In the genomic region with DNA sequence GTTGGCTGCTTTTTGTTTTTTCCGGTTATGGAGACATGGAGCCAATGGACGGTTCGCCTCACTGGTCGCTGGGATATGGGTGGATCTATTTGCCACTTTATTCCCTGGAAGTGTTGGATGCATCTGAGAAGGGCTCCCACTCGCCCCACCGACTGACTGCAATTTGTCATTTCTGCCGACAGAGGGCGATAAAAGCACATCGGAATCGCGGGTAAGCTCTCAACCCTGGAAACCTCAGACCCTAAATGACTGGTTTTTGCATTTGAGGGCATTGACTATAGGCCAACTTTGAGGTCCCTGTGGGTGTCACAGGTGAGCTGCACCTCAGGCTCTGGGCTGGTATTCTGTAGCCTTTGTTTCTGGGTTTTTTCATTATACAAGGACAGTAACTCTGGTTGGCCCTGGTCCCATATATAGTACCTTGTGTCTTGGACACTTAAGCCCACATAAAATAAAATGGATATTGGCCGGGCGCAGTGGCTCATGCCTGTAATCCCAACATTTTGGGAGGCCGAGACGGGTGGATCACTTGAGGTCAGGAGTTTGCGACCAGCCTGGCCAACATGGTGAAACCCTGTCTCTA, we compare ENCODE assay signal across 8 cellular contexts. TPM values are rescaled to one million over a fixed set of nuclear protein-coding genes. Genes with fewer than 3 reads are reported as not detected.
DNase-seq lines count a peak whose midpoint lies in the region; ATAC-seq and TF ChIP-seq lines count a peak whose summit lies in the region.

No MANE protein-coding gene starts in this region.

- H3K27ac ChIP-seq in cardiac muscle cell, result no peak overlapping the region

- H3K36me3 Mint-ChIP-seq in activated CD4-positive, alpha-beta T cell treated with anti-CD3 and anti-CD28 coated beads, Interleukin-2, amount 10 ng/mL, durations not matched to agents 24 days and 14 days (ENCODE audit: low read depth), result no peaks in the 10 kb centered on the region

- H3K9me3 ChIP-seq in cardiac muscle cell (ENCODE audit: low read depth), result no peaks in the 10 kb centered on the region

- no peaks in the 10 kb centered on the region for H3K4me1 ChIP-seq in cardiac muscle cell (ENCODE audit: low read depth)

- H3K4me3 Mint-ChIP-seq in activated CD4-positive, alpha-beta T cell treated with anti-CD3 and anti-CD28 coated beads, Interleukin-2, amount 10 ng/mL, durations not matched to agents 24 days and 14 days, result no peak overlapping the region

- no peak overlapping the region for H3K4me3 ChIP-seq in cardiac muscle cell

- H3K4me1 Mint-ChIP-seq in activated CD4-positive, alpha-beta T cell treated with anti-CD3 and anti-CD28 coated beads, Interleukin-2, amount 10 ng/mL, durations not matched to agents 24 days and 14 days, result peaks cover 9% of the 10 kb centered on the region

- no peak overlapping the region for H3K27ac Mint-ChIP-seq in activated CD4-positive, alpha-beta T cell treated with anti-CD3 and anti-CD28 coated beads, Interleukin-2, amount 10 ng/mL, durations not matched to agents 24 days and 14 days

- peak; percentile 84 for TF ChIP-seq CTCF in cardiac muscle cell (IDR thresholded peaks at IDR 0.05; ENCODE audit: low read depth, low read length)

- no peak for ATAC-seq in HG03469 (IDR thresholded peaks at IDR 0.05; ENCODE audit: unreplicated experiment)

- peaks cover 7% of the 10 kb centered on the region for H3K27me3 ChIP-seq in cardiac muscle cell

- intact Hi-C loops in cardiac septum (cut with DNase I), result no loop called here
- intact Hi-C loops in activated CD4-positive, alpha-beta T cell treated with anti-CD3 and anti-CD28 coated beads, Interleukin-2, amount 10 ng/mL, durations not matched to agents 24 days and 14 days (cut with micrococcal nuclease), result loop anchor here (10.0 kb wide), 1 partner anchor 654 kb away; no protein-coding TSS in a partner anchor

- H3K9me3 Mint-ChIP-seq in activated CD4-positive, alpha-beta T cell treated with anti-CD3 and anti-CD28 coated beads, Interleukin-2, amount 10 ng/mL, durations not matched to agents 24 days and 14 days, result no peaks in the 10 kb centered on the region

- DNase-seq in cardiac muscle cell (ENCODE audit: low read depth in 1 of 2, low spot score in 1 of 2) (peak; percentile 59 to 61), cardiac septum (ENCODE audit: low spot score) (no peak), NCI-H2196 (lab: John Stamatoyannopoulos, UW; ENCODE audit: unreplicated experiment) (peak; percentile 43), ecto neural progenitor cell (ENCODE audit: low spot score) (peak; percentile 69), mesenteric fat pad (ENCODE audit: low spot score) (peak; percentile 71)
- peak; percentile 84 for DNase-seq in activated CD4-positive, alpha-beta T cell treated with anti-CD3 and anti-CD28 coated beads, Interleukin-2, amount 10 ng/mL, durations not matched to agents 24 days and 14 days
- peak in 4 of 6 experiments; percentile 24 to 61 (median 40) for DNase-seq in stimulated activated naive CD4-positive, alpha-beta T cell (lab: John Stamatoyannopoulos, UW)

- H3K36me3 ChIP-seq in cardiac muscle cell, result no peaks in the 10 kb centered on the region

- peaks cover 6% of the 10 kb centered on the region for H3K27me3 Mint-ChIP-seq in activated CD4-positive, alpha-beta T cell treated with anti-CD3 and anti-CD28 coated beads, Interleukin-2, amount 10 ng/mL, durations not matched to agents 24 days and 14 days

RNA-seq across cellular contexts. Expression of a gene that starts 11.9 kb away (rescaled TPM):
- total RNA-seq in cardiac muscle cell, result not detected in 2 replicates
- polyA plus RNA-seq in cardiac muscle cell, result not detected in 2 replicates
- not detected for total RNA-seq in cardiac septum
- total RNA-seq in activated CD4-positive, alpha-beta T cell treated with anti-CD3 and anti-CD28 coated beads, Interleukin-2, amount 10 ng/mL, durations not matched to agents 24 days and 14 days, result not detected in 2 replicates
- total RNA-seq in mesenteric fat pad, result not detected
